Comparison of ENCODE assay signal across 8 cellular contexts in the genomic region with DNA sequence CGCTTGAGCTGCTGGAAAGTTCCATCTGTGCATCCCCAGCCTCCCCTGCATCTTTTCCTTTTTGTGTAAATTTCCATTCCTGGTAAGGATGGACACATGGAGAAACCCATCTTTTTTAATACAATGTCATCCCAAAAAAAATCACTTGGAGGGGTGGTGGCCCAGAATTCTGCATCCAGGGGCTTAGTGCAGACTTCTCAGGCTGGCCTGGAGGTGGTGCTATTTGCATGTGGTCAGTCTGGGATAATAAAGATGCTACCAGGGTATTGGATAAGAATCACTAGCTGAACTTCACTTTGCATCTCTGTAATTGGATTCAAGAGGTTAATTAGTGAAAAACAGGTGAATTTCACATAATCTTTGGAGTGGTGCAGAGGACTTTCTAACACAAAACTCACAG. TPM values are rescaled to one million over a fixed set of nuclear protein-coding genes. Genes with fewer than 3 reads are reported as not detected.
DNase-seq lines count a peak whose midpoint lies in the region; ATAC-seq and FAIRE-seq lines count a peak whose summit lies in the region.

No MANE protein-coding gene starts in this region.

- peaks cover 0 to 6% of the 10 kb centered on the region in 2 donors for H3K36me3 Mint-ChIP-seq in naive B cell

- peak; percentile 55 for DNase-seq in DMS 273 (lab: John Stamatoyannopoulos, UW; ENCODE audit: unreplicated experiment)
- no peak for DNase-seq in DMS 273 treated with DMSO at 0.1 percent for 48 hours (lab: John Stamatoyannopoulos, UW)
- DNase-seq in HTR-8/SVneo (ENCODE audit: insufficient read length, low spot score), result peak; percentile 71
- peak; percentile 42 for DNase-seq in SHP77 treated with DMSO at 0.1 percent for 48 hours (lab: John Stamatoyannopoulos, UW)
- peak; percentile 25 for DNase-seq in dedifferentiated amniotic fluid mesenchymal stem cell (ENCODE audit: extremely low spot score)
- no peak for DNase-seq in naive B cell
- no peak for DNase-seq in CD1c-positive myeloid dendritic cell (ENCODE audit: extremely low spot score)

- peak overlapping the region; percentile 6 to 96 (median 70) for H3K4me3 Mint-ChIP-seq in naive B cell

- H3K9me3 Mint-ChIP-seq in naive B cell, result peaks cover 0 to 2% (median 0%) of the 10 kb centered on the region in 7 donors

- H3K27me3 Mint-ChIP-seq in naive B cell, result no peaks in the 10 kb centered on the region

- no peak for FAIRE-seq in HTR-8/SVneo (lab: Jason Lieb, UNC)

- ATAC-seq in naive B cell (ENCODE audit: low read depth in 2 of 2) (no peak), HG02588 (IDR thresholded peaks at IDR 0.05; ENCODE audit: unreplicated experiment) (no peak)

- H3K27ac Mint-ChIP-seq in naive B cell, result peak overlapping the region; percentile 85 to 98 (median 94)

- H3K4me1 Mint-ChIP-seq in naive B cell, result peaks cover 23 to 51% (median 48%) of the 10 kb centered on the region in 3 donors

RNA-seq across cellular contexts. Expression of a gene that starts 1.8 kb away (rescaled TPM):
- polyA plus RNA-seq in naive B cell (ENCODE audit: low read depth in 6 of 6), result 10 to 100 TPM in 2 of 6 donors, 1 to 10 TPM in 4; 7.6 to 14.8 (median 9.0) TPM

RNA-seq across cellular contexts. Expression of a gene that starts 55.1 kb away (rescaled TPM):
- polyA plus RNA-seq in naive B cell (ENCODE audit: low read depth in 6 of 6), result 10 to 100 TPM; 15.0 to 22.2 (median 18.0) TPM

RNA-seq across cellular contexts. Expression of a gene that starts 59.0 kb away (rescaled TPM):
- 1 to 10 TPM; 3.1 to 8.2 (median 3.6) TPM for polyA plus RNA-seq in naive B cell (ENCODE audit: low read depth in 6 of 6)

Comparison
In these comparisons a context has a peak if more than half of its experiments do, and no peak if none do; other contexts are left out.
1. DNase-seq: peak in DMS 273 (single experiment), HTR-8/SVneo (single experiment), SHP77 treated with DMSO at 0.1 percent for 48 hours (single experiment) and dedifferentiated amniotic fluid mesenchymal stem cell (single experiment); none in DMS 273 treated with DMSO at 0.1 percent for 48 hours (single experiment), naive B cell (single experiment) and CD1c-positive myeloid dendritic cell (single experiment).